In genomic region chr16:4081035-4081434, GRCh38 we compare ENCODE assay signal across 1 cellular context.
TF ChIP-seq lines count a peak whose summit lies in the region.

No MANE protein-coding gene starts in this region.

TF ChIP-seq in GM23338, 12 proteins besides CTCF, POLR2A, EP300 and RAD21 (continued from another document):
- TF ChIP-seq, protein P1, sequence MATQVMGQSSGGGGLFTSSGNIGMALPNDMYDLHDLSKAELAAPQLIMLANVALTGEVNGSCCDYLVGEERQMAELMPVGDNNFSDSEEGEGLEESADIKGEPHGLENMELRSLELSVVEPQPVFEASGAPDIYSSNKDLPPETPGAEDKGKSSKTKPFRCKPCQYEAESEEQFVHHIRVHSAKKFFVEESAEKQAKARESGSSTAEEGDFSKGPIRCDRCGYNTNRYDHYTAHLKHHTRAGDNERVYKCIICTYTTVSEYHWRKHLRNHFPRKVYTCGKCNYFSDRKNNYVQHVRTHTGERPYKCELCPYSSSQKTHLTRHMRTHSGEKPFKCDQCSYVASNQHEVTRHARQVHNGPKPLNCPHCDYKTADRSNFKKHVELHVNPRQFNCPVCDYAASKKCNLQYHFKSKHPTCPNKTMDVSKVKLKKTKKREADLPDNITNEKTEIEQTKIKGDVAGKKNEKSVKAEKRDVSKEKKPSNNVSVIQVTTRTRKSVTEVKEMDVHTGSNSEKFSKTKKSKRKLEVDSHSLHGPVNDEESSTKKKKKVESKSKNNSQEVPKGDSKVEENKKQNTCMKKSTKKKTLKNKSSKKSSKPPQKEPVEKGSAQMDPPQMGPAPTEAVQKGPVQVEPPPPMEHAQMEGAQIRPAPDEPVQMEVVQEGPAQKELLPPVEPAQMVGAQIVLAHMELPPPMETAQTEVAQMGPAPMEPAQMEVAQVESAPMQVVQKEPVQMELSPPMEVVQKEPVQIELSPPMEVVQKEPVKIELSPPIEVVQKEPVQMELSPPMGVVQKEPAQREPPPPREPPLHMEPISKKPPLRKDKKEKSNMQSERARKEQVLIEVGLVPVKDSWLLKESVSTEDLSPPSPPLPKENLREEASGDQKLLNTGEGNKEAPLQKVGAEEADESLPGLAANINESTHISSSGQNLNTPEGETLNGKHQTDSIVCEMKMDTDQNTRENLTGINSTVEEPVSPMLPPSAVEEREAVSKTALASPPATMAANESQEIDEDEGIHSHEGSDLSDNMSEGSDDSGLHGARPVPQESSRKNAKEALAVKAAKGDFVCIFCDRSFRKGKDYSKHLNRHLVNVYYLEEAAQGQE (IDR thresholded peaks at IDR 0.05; ENCODE audit: unreplicated experiment): no peak
- TF ChIP-seq ZNF114 (CRISPR knock-in tag; IDR thresholded peaks at IDR 0.05): no peak
- no peak for TF ChIP-seq POLR2AphosphoS5 (IDR thresholded peaks at IDR 0.05; ENCODE audit: low read depth)
- TF ChIP-seq STAT1 (IDR thresholded peaks at IDR 0.05; ENCODE audit: unreplicated experiment): no peak
